Comparison of ENCODE assay signal across 1 cellular context in genomic region chr2:96885432-96886137, GRCh38.
TF ChIP-seq lines count a peak whose summit lies in the region.

No MANE protein-coding gene starts in this region.

TF ChIP-seq in WTC11, 78 proteins besides CTCF, POLR2A, EP300 and RAD21 (continued from another document):
- no peak for TF ChIP-seq SOX15 (CRISPR knock-in tag; IDR thresholded peaks at IDR 0.05)
- no peak for TF ChIP-seq GABPB1 (CRISPR knock-in tag; IDR thresholded peaks at IDR 0.05)
- no peak for TF ChIP-seq HMGXB4 (CRISPR knock-in tag; IDR thresholded peaks at IDR 0.05)
